13 cellular contexts compared by ENCODE assay signal in the genomic region with DNA sequence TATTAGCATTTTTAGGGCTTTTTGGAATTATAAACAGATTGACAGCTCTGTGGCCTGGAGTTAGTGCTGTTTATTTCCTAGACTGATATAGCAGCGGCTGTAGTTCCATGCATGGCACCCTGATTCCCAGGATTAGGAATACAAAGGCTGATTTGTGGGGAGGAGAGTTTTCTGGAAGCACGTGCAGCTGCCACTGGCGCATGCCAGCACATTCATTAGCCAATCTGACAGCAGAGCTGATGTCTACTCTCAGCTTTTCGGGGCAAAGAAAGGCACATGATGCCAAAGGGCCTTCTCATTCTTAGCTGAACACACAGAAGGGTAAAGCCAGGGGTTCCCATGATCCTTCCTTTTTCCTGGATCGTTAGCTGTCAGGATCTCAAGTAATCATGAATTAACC. TPM values are rescaled to one million over a fixed set of nuclear protein-coding genes. Genes with fewer than 3 reads are reported as not detected.
DNase-seq lines count a peak whose midpoint lies in the region; ATAC-seq and TF ChIP-seq lines count a peak whose summit lies in the region.
"Had no signal": no experiment of that assay in that cellular context is flagged by ENCODE, and none has a peak within 500 bp of the region (broad histone marks: within the 10 kb centered on the region; RNA-seq: fewer than 3 reads in every experiment).

No MANE protein-coding gene starts in this region.

- peak overlapping the region; percentile 20 for H2AFZ ChIP-seq in parathyroid adenoma

- TF ChIP-seq CTCF in parathyroid adenoma (IDR thresholded peaks at IDR 0.05) (no peak), foreskin fibroblast (IDR thresholded peaks at IDR 0.05; ENCODE audit: low read depth, low read length) (no peak)

- no peaks in the 10 kb centered on the region for H3K27me3 ChIP-seq in parathyroid adenoma (ENCODE audit: control insufficient read depth, insufficient read depth, low read length)
- H3K27me3 ChIP-seq: vagina had no signal

- H3K4me3 Mint-ChIP-seq in stimulated activated naive CD8-positive, alpha-beta T cell treated with anti-CD3 and anti-CD28 coated beads, Interleukin-15, amount 100 ng/mL, for 72 hours: no peak overlapping the region
- H3K4me3 Mint-ChIP-seq: activated B cell treated with CpG ODN at 0.5 μM for 24 hours; stimulated activated naive B cell treated with anti-CD40 and anti-IgM and Interleukin-4, amounts not matched to agents 10 μg/mL and 1 μg/mL and 100 μg/mL, for 72 hours had no signal

- intact Hi-C loops in head of caudate nucleus (cut with DNase I): no loop called here

- no peaks in the 10 kb centered on the region for H3K9me3 ChIP-seq in parathyroid adenoma (ENCODE audit: control insufficient read depth, low read length)
- H3K9me3 ChIP-seq: vagina had no signal

- in situ Hi-C loops in SK-MEL-5 (cut with HindIII; ENCODE audit: low pct_unique_long_range_greater_than_20kb, low sequenced_read_pairs): no loop called here

- H3K9me3 Mint-ChIP-seq in stimulated activated naive CD8-positive, alpha-beta T cell treated with anti-CD3 and anti-CD28 coated beads, Interleukin-15, amount 100 ng/mL, for 72 hours: no peaks in the 10 kb centered on the region
- H3K9me3 Mint-ChIP-seq: stimulated activated naive B cell treated with anti-CD40 and anti-IgM and Interleukin-4, amounts not matched to agents 10 μg/mL and 1 μg/mL and 100 μg/mL, for 72 hours had no signal

- H3K4me1 Mint-ChIP-seq in stimulated activated naive CD8-positive, alpha-beta T cell treated with anti-CD3 and anti-CD28 coated beads, Interleukin-15, amount 100 ng/mL, for 72 hours: peaks cover 32% of the 10 kb centered on the region

- H3K79me2 ChIP-seq in parathyroid adenoma: no peaks in the 10 kb centered on the region

- no peaks in the 10 kb centered on the region for H3K36me3 ChIP-seq in parathyroid adenoma (ENCODE audit: control insufficient read depth, insufficient read depth, low read length)
- H3K36me3 ChIP-seq: vagina had no signal

- H3K27ac ChIP-seq in parathyroid adenoma: no peak overlapping the region
- H3K27ac ChIP-seq: vagina had no signal

- H3K4me1 ChIP-seq in parathyroid adenoma: peaks cover 13% of the 10 kb centered on the region

- H3K9ac ChIP-seq in parathyroid adenoma: no peak overlapping the region

- DNase-seq in Ammon's horn (ENCODE audit: low spot score) (peak; percentile 68), SK-MEL-5 (ENCODE audit: low read depth, low spot score) (peak; percentile 85), head of caudate nucleus (peak in 38 of 42 donors; percentile 11 to 84 (median 50)), NCI-H1092 treated with DMSO at 0.1 percent for 48 hours (lab: John Stamatoyannopoulos, UW) (no peak), foreskin fibroblast (no peak)
- DNase-seq in stimulated activated naive CD8-positive, alpha-beta T cell treated with anti-CD3 and anti-CD28 coated beads, Interleukin-15, amount 100 ng/mL, for 72 hours: no peak
- DNase-seq: activated B cell treated with CpG ODN at 0.5 μM for 24 hours; NCI-H1048; stimulated activated naive B cell treated with anti-CD40 and anti-IgM and Interleukin-4, amounts not matched to agents 10 μg/mL and 1 μg/mL and 100 μg/mL, for 72 hours had no signal

- H3K27me3 Mint-ChIP-seq in stimulated activated naive CD8-positive, alpha-beta T cell treated with anti-CD3 and anti-CD28 coated beads, Interleukin-15, amount 100 ng/mL, for 72 hours: no peaks in the 10 kb centered on the region

- H3K4me3 ChIP-seq in parathyroid adenoma (ENCODE audit: low read depth, low read length) (no peak overlapping the region), foreskin fibroblast (ENCODE audit: low read depth in 1 of 2, low read length in 2 of 2) (no peak overlapping the region)
- H3K4me3 ChIP-seq: vagina had no signal

- H3K4me2 ChIP-seq in parathyroid adenoma (ENCODE audit: low read length): no peak overlapping the region

- no peak overlapping the region for H3K27ac Mint-ChIP-seq in stimulated activated naive CD8-positive, alpha-beta T cell treated with anti-CD3 and anti-CD28 coated beads, Interleukin-15, amount 100 ng/mL, for 72 hours
- H3K27ac Mint-ChIP-seq: activated B cell treated with CpG ODN at 0.5 μM for 24 hours; stimulated activated naive B cell treated with anti-CD40 and anti-IgM and Interleukin-4, amounts not matched to agents 10 μg/mL and 1 μg/mL and 100 μg/mL, for 72 hours had no signal

- no peak for ATAC-seq in stimulated activated naive CD8-positive, alpha-beta T cell treated with anti-CD3 and anti-CD28 coated beads, Interleukin-15, amount 100 ng/mL, for 72 hours
- no peak for ATAC-seq in GM18909 (IDR thresholded peaks at IDR 0.05; ENCODE audit: poor library complexity, unreplicated experiment)
- ATAC-seq: Right ventricle myocardium inferior; stimulated activated naive B cell treated with anti-CD40 and anti-IgM and Interleukin-4, amounts not matched to agents 10 μg/mL and 1 μg/mL and 100 μg/mL, for 72 hours had no signal

RNA-seq across cellular contexts. Expression of a gene that starts 45.7 kb away (rescaled TPM):
- total RNA-seq in SK-MEL-5 (2014; rRNA removed; shearing (Covaris generic)): 5.0 and 5.5 TPM in 2 replicates
- polyA plus RNA-seq in SK-MEL-5 (2015; cell fraction: cytosol; rRNA removed): 7.6 and 7.8 TPM in 2 replicates
- 4.3 and 5.9 TPM in 2 replicates for polyA plus RNA-seq in SK-MEL-5 (2015; cell fraction: nucleus; rRNA removed)

Comparison
In these comparisons a context has a peak if more than half of its experiments do, and no peak if none do; other contexts are left out.
1. DNase-seq: peak in Ammon's horn (single experiment), SK-MEL-5 (single experiment) and head of caudate nucleus (38 of 42); none in stimulated activated naive CD8-positive, alpha-beta T cell treated with anti-CD3 and anti-CD28 coated beads, Interleukin-15, amount 100 ng/mL, for 72 hours (0 of 2), NCI-H1092 treated with DMSO at 0.1 percent for 48 hours (single experiment) and foreskin fibroblast (0 of 2).